1 cellular context compared by ENCODE assay signal in the genomic region with DNA sequence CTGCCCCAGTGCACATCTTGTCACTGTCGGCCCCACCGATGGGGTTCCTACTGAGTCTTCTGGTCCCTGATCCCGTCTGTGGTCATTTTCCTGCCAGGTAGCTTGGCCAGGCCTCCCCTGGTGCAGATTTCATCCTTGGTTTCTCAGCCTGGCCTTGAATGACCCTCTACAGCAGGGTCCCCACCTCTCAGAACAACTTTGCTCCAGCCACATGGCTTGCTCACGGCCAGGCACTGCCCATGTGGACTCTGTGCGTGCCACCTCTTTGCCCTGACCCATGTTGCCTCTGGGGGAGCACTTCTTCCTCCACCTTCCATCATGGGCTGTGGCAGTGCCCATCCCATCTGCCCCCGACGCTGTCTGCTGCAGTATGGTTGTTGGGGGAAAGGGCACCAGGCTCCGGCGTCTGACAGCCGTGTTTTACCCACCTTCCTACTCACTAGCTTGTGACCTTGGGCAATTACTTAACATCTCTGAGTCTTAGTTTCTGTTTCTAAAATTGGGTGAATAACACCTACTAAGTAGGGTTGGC.
TF ChIP-seq lines count a peak whose summit lies in the region.

No MANE protein-coding gene starts in this region.

TF ChIP-seq in SK-N-SH, 30 proteins besides CTCF, POLR2A, EP300 and RAD21 (continued from another document):
- TF ChIP-seq, protein P1, sequence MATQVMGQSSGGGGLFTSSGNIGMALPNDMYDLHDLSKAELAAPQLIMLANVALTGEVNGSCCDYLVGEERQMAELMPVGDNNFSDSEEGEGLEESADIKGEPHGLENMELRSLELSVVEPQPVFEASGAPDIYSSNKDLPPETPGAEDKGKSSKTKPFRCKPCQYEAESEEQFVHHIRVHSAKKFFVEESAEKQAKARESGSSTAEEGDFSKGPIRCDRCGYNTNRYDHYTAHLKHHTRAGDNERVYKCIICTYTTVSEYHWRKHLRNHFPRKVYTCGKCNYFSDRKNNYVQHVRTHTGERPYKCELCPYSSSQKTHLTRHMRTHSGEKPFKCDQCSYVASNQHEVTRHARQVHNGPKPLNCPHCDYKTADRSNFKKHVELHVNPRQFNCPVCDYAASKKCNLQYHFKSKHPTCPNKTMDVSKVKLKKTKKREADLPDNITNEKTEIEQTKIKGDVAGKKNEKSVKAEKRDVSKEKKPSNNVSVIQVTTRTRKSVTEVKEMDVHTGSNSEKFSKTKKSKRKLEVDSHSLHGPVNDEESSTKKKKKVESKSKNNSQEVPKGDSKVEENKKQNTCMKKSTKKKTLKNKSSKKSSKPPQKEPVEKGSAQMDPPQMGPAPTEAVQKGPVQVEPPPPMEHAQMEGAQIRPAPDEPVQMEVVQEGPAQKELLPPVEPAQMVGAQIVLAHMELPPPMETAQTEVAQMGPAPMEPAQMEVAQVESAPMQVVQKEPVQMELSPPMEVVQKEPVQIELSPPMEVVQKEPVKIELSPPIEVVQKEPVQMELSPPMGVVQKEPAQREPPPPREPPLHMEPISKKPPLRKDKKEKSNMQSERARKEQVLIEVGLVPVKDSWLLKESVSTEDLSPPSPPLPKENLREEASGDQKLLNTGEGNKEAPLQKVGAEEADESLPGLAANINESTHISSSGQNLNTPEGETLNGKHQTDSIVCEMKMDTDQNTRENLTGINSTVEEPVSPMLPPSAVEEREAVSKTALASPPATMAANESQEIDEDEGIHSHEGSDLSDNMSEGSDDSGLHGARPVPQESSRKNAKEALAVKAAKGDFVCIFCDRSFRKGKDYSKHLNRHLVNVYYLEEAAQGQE (IDR thresholded peaks at IDR 0.05; ENCODE audit: low read depth, low read length): no peak
- TF ChIP-seq TCF12 (IDR thresholded peaks at IDR 0.05) (no peak), POLR2AphosphoS5 (IDR thresholded peaks at IDR 0.05; ENCODE audit: low read depth, low read length) (no peak), NFIC (IDR thresholded peaks at IDR 0.05; ENCODE audit: borderline replicate concordance) (no peak)
TF ChIP-seq in SK-N-SH: peak in this region for 0.
